16 cellular contexts compared by ENCODE assay signal in genomic region chr21:31235671-31236450, GRCh38.
DNase-seq lines count a peak whose midpoint lies in the region; ATAC-seq and TF ChIP-seq lines count a peak whose summit lies in the region.
"Had no signal": no experiment of that assay in that cellular context is flagged by ENCODE, and none has a peak within 500 bp of the region (broad histone marks: within the 10 kb centered on the region; RNA-seq: fewer than 3 reads in every experiment).

No MANE protein-coding gene starts in this region.

- peak overlapping the region in 1 of 2 donors; percentile 20 for H3K4me3 Mint-ChIP-seq in stimulated activated naive CD8-positive, alpha-beta T cell treated with anti-CD3 and anti-CD28 coated beads, Interleukin-15, amount 100 ng/mL, for 72 hours
- H3K4me3 Mint-ChIP-seq: activated naive CD4-positive, alpha-beta T cell treated with anti-CD3 and anti-CD28 coated beads, Interleukin-2, amount 10 ng/mL, durations not matched to agents 7 days and 5 days; B cell; dendritic cell treated with granulocyte-macrophage colony-stimulating factor and Interleukin-4, amounts not matched to agents 40 ng/mL and 50 ng/mL, for 4 days; naive thymus-derived CD8-positive, alpha-beta T cell had no signal

- peak overlapping the region; percentile 21 to 48 for H3K27ac Mint-ChIP-seq in stimulated activated naive CD8-positive, alpha-beta T cell treated with anti-CD3 and anti-CD28 coated beads, Interleukin-15, amount 100 ng/mL, for 72 hours
- H3K27ac Mint-ChIP-seq: activated naive CD4-positive, alpha-beta T cell treated with anti-CD3 and anti-CD28 coated beads, Interleukin-2, amount 10 ng/mL, durations not matched to agents 7 days and 5 days; B cell; dendritic cell treated with granulocyte-macrophage colony-stimulating factor and Interleukin-4, amounts not matched to agents 40 ng/mL and 50 ng/mL, for 4 days had no signal

- H3K4me1 Mint-ChIP-seq in stimulated activated naive CD8-positive, alpha-beta T cell treated with anti-CD3 and anti-CD28 coated beads, Interleukin-15, amount 100 ng/mL, for 72 hours: peaks cover 27% of the 10 kb centered on the region
- H3K4me1 Mint-ChIP-seq: B cell had no signal

- intact Hi-C loops in Panc1 (cut with micrococcal nuclease; ENCODE audit: unreplicated experiment): no loop called here

- H3K27me3 Mint-ChIP-seq in stimulated activated naive CD8-positive, alpha-beta T cell treated with anti-CD3 and anti-CD28 coated beads, Interleukin-15, amount 100 ng/mL, for 72 hours: no peaks in the 10 kb centered on the region
- H3K27me3 Mint-ChIP-seq: activated naive CD4-positive, alpha-beta T cell treated with anti-CD3 and anti-CD28 coated beads, Interleukin-2, amount 10 ng/mL, durations not matched to agents 7 days and 5 days; dendritic cell treated with granulocyte-macrophage colony-stimulating factor and Interleukin-4, amounts not matched to agents 40 ng/mL and 50 ng/mL, for 4 days; naive thymus-derived CD8-positive, alpha-beta T cell had no signal

- CTCF ChIA-PET in Panc1 (lab: Charles Lee): no interaction called here

- 0 out of 2 replicates have a peak, but pooled peaks have one; percentile 38 for ATAC-seq in Panc1
- ATAC-seq in stimulated activated naive CD8-positive, alpha-beta T cell treated with anti-CD3 and anti-CD28 coated beads, Interleukin-15, amount 100 ng/mL, for 72 hours: peak; percentile 79

- no peaks in the 10 kb centered on the region for H3K27me3 ChIP-seq in Panc1 (ENCODE audit: control insufficient read depth, insufficient read depth, low read length)
- H3K27me3 ChIP-seq: right atrium auricular region had no signal

- H3K9me3 ChIP-seq in Panc1 (ENCODE audit: control insufficient read depth, insufficient read depth, low read depth, low read length): no peaks in the 10 kb centered on the region

- no TSS peak for BruUV-seq in Panc1 (replicated peaks; lab: Mats Ljungman, UMichigan)

- POLR2A ChIA-PET in Panc1 (lab: Charles Lee): no interaction called here

- peaks cover 8 to 9% of the 10 kb centered on the region in 2 donors for H3K9me3 Mint-ChIP-seq in stimulated activated naive CD8-positive, alpha-beta T cell treated with anti-CD3 and anti-CD28 coated beads, Interleukin-15, amount 100 ng/mL, for 72 hours

- H3K4me3 ChIP-seq in Panc1 (ENCODE audit: low read depth in 2 of 2, low read length in 2 of 2) (no peak overlapping the region), choroid plexus epithelial cell (ENCODE audit: low read depth, low read length) (no peak overlapping the region)
- H3K4me3 ChIP-seq: right atrium auricular region had no signal

- in situ Hi-C loops in Panc1 (cut with HindIII; ENCODE audit: low pct_unique_long_range_greater_than_20kb, low sequenced_read_pairs): no loop called here

- peak; percentile 7 for DNase-seq in stimulated activated CD4-positive, alpha-beta T cell treated with anti-CD3 and anti-CD28 coated beads, Interleukin-15, amount 100 ng/mL, for 24 hours
- no peak for DNase-seq in stimulated activated CD4-positive, alpha-beta T cell treated with anti-CD3 and anti-CD28 coated beads, Interleukin-4, amount 100 ng/mL, for 24 hours
- no peak for DNase-seq in Panc1 (ENCODE audit: low read depth, low spot score)
- peak; percentile 61 for DNase-seq in choroid plexus epithelial cell (ENCODE audit: low read depth)
- peak; percentile 7 to 35 for DNase-seq in stimulated activated naive CD8-positive, alpha-beta T cell treated with anti-CD3 and anti-CD28 coated beads, Interleukin-15, amount 100 ng/mL, for 72 hours
- no peak for DNase-seq in mucosa of gallbladder (ENCODE audit: low spot score)
- DNase-seq in effector CD8-positive, alpha-beta T cell (lab: John Stamatoyannopoulos, UW): no peak
- no peak for DNase-seq in activated gamma-delta T cell treated with Interleukin-2 at 50 U/mL for 16 hours
- DNase-seq: activated CD4-positive, alpha-beta T cell treated with anti-CD3 and anti-CD28 coated beads, Interleukin-2, amount 50 U/mL, for 1 hour; islet precursor cell; naive thymus-derived CD8-positive, alpha-beta T cell; NCI-H187 had no signal

- H3K27ac ChIP-seq in Panc1 (ENCODE audit: low read length): no peak overlapping the region
- H3K27ac ChIP-seq: right atrium auricular region had no signal

- no peaks in the 10 kb centered on the region for H3K4me1 ChIP-seq in Panc1 (ENCODE audit: control insufficient read depth, insufficient read depth, low read length)
- H3K4me1 ChIP-seq: right atrium auricular region had no signal

- no peaks in the 10 kb centered on the region for H3K36me3 ChIP-seq in Panc1 (ENCODE audit: control insufficient read depth, insufficient read depth, low read length)
- H3K36me3 ChIP-seq: right atrium auricular region had no signal

- TF ChIP-seq CTCF in Panc1 (IDR thresholded peaks at IDR 0.05) (no peak), choroid plexus epithelial cell (conservative IDR thresholded peaks at IDR 0.05; ENCODE audit: low read depth, low read length) (no peak)

Comparison
In these comparisons a context has a peak if more than half of its experiments do, and no peak if none do; other contexts are left out.
1. DNase-seq: peak in stimulated activated CD4-positive, alpha-beta T cell treated with anti-CD3 and anti-CD28 coated beads, Interleukin-15, amount 100 ng/mL, for 24 hours (single experiment), choroid plexus epithelial cell (single experiment) and stimulated activated naive CD8-positive, alpha-beta T cell treated with anti-CD3 and anti-CD28 coated beads, Interleukin-15, amount 100 ng/mL, for 72 hours (2 of 2); none in stimulated activated CD4-positive, alpha-beta T cell treated with anti-CD3 and anti-CD28 coated beads, Interleukin-4, amount 100 ng/mL, for 24 hours (single experiment), Panc1 (single experiment), mucosa of gallbladder (single experiment), effector CD8-positive, alpha-beta T cell (single experiment) and activated gamma-delta T cell treated with Interleukin-2 at 50 U/mL for 16 hours (single experiment).